Comparison of ENCODE assay signal across 21 cellular contexts in the genomic region with DNA sequence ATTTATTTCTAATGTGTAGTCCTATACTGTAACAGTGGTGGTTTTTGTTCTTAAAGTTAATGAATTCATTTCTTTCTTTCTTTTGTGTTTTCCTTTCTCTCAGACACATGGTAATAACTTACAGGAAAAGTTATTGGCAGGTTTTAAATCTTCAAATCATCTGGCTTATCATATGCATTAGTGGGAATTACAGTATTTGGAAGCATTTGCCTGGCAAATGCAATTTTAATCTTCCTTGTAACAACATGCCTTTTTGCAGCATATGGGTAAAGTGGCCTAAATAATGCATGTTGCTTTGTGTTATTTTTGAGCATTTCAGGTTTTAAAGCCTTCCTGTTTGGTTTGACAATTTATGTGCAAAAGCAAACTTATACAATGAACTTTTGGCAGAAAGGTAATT.
"Had no signal": no experiment of that assay in that cellular context is flagged by ENCODE, and none has a peak within 500 bp of the region (broad histone marks: within the 10 kb centered on the region; RNA-seq: fewer than 3 reads in every experiment).

No MANE protein-coding gene starts in this region.

- ATAC-seq: activated CD8-positive, alpha-beta T cell treated with anti-CD3 and anti-CD28 coated beads for 36 hours; activated T-helper 17 cell treated with anti-CD3 and anti-CD28 coated beads, Interleukin-2, amount 50 U/mL, for 72 hours; esophagus mucosa; naive thymus-derived CD8-positive, alpha-beta T cell; right lobe of liver had no signal

- H3K9ac ChIP-seq: parathyroid adenoma had no signal

- H3K36me3 ChIP-seq: ascending aorta had no signal

- H3K27ac Mint-ChIP-seq: activated B cell treated with CpG ODN at 0.5 μM for 24 hours; activated CD8-positive, alpha-beta T cell treated with anti-CD3 and anti-CD28 coated beads for 36 hours; activated naive CD8-positive, alpha-beta T cell treated with anti-CD3 and anti-CD28 coated beads, Interleukin-2, amount 10 ng/mL, durations not matched to agents 7 days and 5 days; activated T-helper 17 cell treated with anti-CD3 and anti-CD28 coated beads, Interleukin-2, amount 50 U/mL, for 72 hours; T-helper 2 cell treated with Interferon-gamma antibody and Interleukin-4, amounts not matched to agents 5 μg/mL and 100 μg/mL, for 36 hours had no signal

- H3K27me3 ChIP-seq: ascending aorta, neutrophil, right lobe of liver, tibial artery, vagina had no signal

- H2AFZ ChIP-seq: parathyroid adenoma had no signal

- DNase-seq: activated B cell treated with CpG ODN at 0.5 μM for 24 hours; activated CD4-positive, alpha-beta T cell treated with anti-CD3 and anti-CD28 coated beads for 48 hours; activated CD8-positive, alpha-beta T cell treated with anti-CD3 and anti-CD28 coated beads for 36 hours; activated naive CD4-positive, alpha-beta T cell; activated naive CD8-positive, alpha-beta T cell treated with anti-CD3 and anti-CD28 coated beads, Interleukin-2, amount 10 ng/mL, durations not matched to agents 7 days and 5 days; activated T-cell treated with anti-CD3 and anti-CD28 coated beads, Interleukin-2, amount 50 U/mL, for 1 hour; mesendoderm; naive thymus-derived CD8-positive, alpha-beta T cell; stimulated activated CD8-positive, alpha-beta memory T cell treated with anti-CD3 and anti-CD28 coated beads, Interleukin-4, amount 100 ng/mL, for 48 hours; stimulated activated naive CD4-positive, alpha-beta T cell; tibial artery had no signal

- H3K27me3 Mint-ChIP-seq: activated B cell treated with CpG ODN at 0.5 μM for 24 hours; activated CD8-positive, alpha-beta T cell treated with anti-CD3 and anti-CD28 coated beads for 36 hours; activated naive CD8-positive, alpha-beta T cell treated with anti-CD3 and anti-CD28 coated beads, Interleukin-2, amount 10 ng/mL, durations not matched to agents 7 days and 5 days; activated T-helper 17 cell treated with anti-CD3 and anti-CD28 coated beads, Interleukin-2, amount 50 U/mL, for 72 hours; central memory CD8-positive, alpha-beta T cell; naive thymus-derived CD8-positive, alpha-beta T cell had no signal

- H3K4me3 ChIP-seq: ascending aorta, coronary artery, right lobe of liver, tibial artery, vagina had no signal

- H3K4me3 Mint-ChIP-seq: activated B cell treated with CpG ODN at 0.5 μM for 24 hours; activated CD8-positive, alpha-beta T cell treated with anti-CD3 and anti-CD28 coated beads for 36 hours; activated naive CD8-positive, alpha-beta T cell treated with anti-CD3 and anti-CD28 coated beads, Interleukin-2, amount 10 ng/mL, durations not matched to agents 7 days and 5 days; activated T-helper 17 cell treated with anti-CD3 and anti-CD28 coated beads, Interleukin-2, amount 50 U/mL, for 72 hours; central memory CD8-positive, alpha-beta T cell; naive thymus-derived CD8-positive, alpha-beta T cell; T-helper 2 cell treated with Interferon-gamma antibody and Interleukin-4, amounts not matched to agents 5 μg/mL and 100 μg/mL, for 36 hours had no signal

- H3K4me1 ChIP-seq: parathyroid adenoma had no signal

- H3K9me3 ChIP-seq: ascending aorta, neutrophil, right lobe of liver, tibial artery, vagina had no signal

- H3K27ac ChIP-seq: ascending aorta, coronary artery, neutrophil, parathyroid adenoma, right lobe of liver had no signal

- H3K4me1 Mint-ChIP-seq: activated T-helper 17 cell treated with anti-CD3 and anti-CD28 coated beads, Interleukin-2, amount 50 U/mL, for 72 hours had no signal

- H3K79me2 ChIP-seq: parathyroid adenoma had no signal

- H3K9me3 Mint-ChIP-seq: activated CD8-positive, alpha-beta T cell treated with anti-CD3 and anti-CD28 coated beads for 36 hours; activated naive CD8-positive, alpha-beta T cell treated with anti-CD3 and anti-CD28 coated beads, Interleukin-2, amount 10 ng/mL, durations not matched to agents 7 days and 5 days; activated T-helper 17 cell treated with anti-CD3 and anti-CD28 coated beads, Interleukin-2, amount 50 U/mL, for 72 hours; central memory CD8-positive, alpha-beta T cell; naive thymus-derived CD8-positive, alpha-beta T cell had no signal
